Comparison of ENCODE assay signal across 8 cellular contexts in the genomic region with DNA sequence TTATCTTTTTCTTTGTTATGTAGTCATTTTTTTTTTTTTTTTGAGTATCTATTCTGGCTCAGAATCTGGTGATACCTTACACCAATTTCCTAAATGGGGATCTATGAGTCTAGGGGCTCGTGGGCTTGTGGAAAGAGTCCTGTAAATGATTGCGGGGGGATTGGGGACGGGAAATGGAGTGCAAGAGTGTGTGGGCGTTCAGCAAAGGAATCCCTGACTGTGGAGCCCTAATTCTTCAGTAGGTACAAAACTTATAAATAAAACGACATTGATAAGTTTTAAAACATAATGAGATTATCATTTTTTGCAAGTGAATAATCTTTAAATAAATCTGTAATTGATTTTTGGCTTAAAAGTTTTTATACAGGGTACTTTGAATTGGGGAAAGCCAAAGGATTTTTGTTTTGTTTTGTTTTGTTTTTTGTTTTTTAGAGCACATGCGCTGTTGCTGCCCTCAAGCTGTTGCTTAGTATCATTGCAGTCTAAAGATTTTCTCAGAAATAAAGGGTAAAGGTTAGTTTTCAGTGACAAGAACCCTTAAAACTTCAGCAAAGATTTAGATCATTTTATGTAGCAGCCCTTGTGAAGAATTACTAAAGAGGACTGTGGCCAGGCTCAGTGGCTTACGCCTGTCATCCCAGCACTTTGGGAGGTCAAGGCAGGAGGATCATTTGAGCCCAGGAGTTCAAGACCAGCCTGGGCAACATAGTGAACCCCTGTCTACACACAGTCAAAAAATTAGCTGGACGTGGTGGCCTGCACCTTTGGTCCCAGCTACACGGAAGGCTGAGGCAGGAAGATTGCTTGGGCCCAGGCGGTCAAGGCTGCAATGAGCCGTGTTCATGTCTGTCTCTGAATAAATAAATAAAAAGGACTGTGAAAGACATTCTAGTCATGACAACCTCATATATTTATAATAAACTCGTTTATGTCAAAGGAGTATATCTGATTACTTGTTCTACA. TPM values are rescaled to one million over a fixed set of nuclear protein-coding genes. Genes with fewer than 3 reads are reported as not detected.
A peak's percentile ranks its signal among the peaks of the same experiment; 100 is the strongest.
DNase-seq lines count a peak whose midpoint lies in the region; ATAC-seq and TF ChIP-seq lines count a peak whose summit lies in the region.

No MANE protein-coding gene starts in this region.

- peak; percentile 7 for DNase-seq in NCI-H2107 treated with DMSO at 0.1 percent for 48 hours (lab: John Stamatoyannopoulos, UW; ENCODE audit: unreplicated experiment)
- DNase-seq in NCI-H2107 (lab: John Stamatoyannopoulos, UW), result no peak
- DNase-seq in RPMI7951 (ENCODE audit: low read depth), result peak; percentile 32
- peak; percentile 56 for DNase-seq in dedifferentiated amniotic fluid mesenchymal stem cell (ENCODE audit: extremely low spot score)
- no peak for DNase-seq in mucosa of descending colon
- DNase-seq in cerebellar nuclear complex (lab: John Stamatoyannopoulos, UW), result no peak

- intact Hi-C loops in mucosa of descending colon (cut with DNase I, micrococcal nuclease), result loop anchor here in 1 of 2 donors (5.0 kb wide), 1 partner anchor 250 kb away; a partner anchor contains a TSS

- no peak overlapping the region for H3K4me3 ChIP-seq in mucosa of descending colon

- H3K36me3 ChIP-seq in mucosa of descending colon (ENCODE audit: low read depth), result no peaks in the 10 kb centered on the region

- TF ChIP-seq CTCF in mucosa of descending colon (IDR thresholded peaks at IDR 0.05), result peak; percentile 42

- ATAC-seq in HG03378 (IDR thresholded peaks at IDR 0.05; ENCODE audit: unreplicated experiment), result peak; percentile 24
- ATAC-seq in mucosa of descending colon, result no peak
- no peak for ATAC-seq in HG03521 (IDR thresholded peaks at IDR 0.05; ENCODE audit: unreplicated experiment)

- no peaks in the 10 kb centered on the region for H3K9me3 ChIP-seq in mucosa of descending colon

- peaks cover 18% of the 10 kb centered on the region for H3K4me1 ChIP-seq in mucosa of descending colon (ENCODE audit: low read depth)

RNA-seq across cellular contexts. Expression of a gene that starts 1.7 kb away (rescaled TPM):
- total RNA-seq in RPMI7951 (2014; rRNA removed; shearing (Covaris generic)), result 35.4 and 37.6 TPM in 2 replicates
- 10 to 100 TPM; 58.6 to 85.0 (median 62.7) TPM for total RNA-seq in mucosa of descending colon

RNA-seq across cellular contexts. Expression of a gene that starts 48.6 kb away (rescaled TPM):
- total RNA-seq in RPMI7951 (2014; rRNA removed; shearing (Covaris generic)), result 9.2 and 13.3 TPM in 2 replicates
- total RNA-seq in mucosa of descending colon, result 10 to 100 TPM; 15.5 to 21.2 (median 17.1) TPM

RNA-seq across cellular contexts. Expression of a gene that starts 48.8 kb away (rescaled TPM):
- total RNA-seq in RPMI7951 (2014; rRNA removed; shearing (Covaris generic)), result 19.9 and 22.5 TPM in 2 replicates
- 1 to 10 TPM in 2 of 3 donors, under 1 TPM in 1; 0.72 to 3.9 (median 1.7) TPM for total RNA-seq in mucosa of descending colon

Comparison
In these comparisons a context has a peak if more than half of its experiments do, and no peak if none do; other contexts are left out.
1. DNase-seq: peak in NCI-H2107 treated with DMSO at 0.1 percent for 48 hours (single experiment), RPMI7951 (single experiment) and dedifferentiated amniotic fluid mesenchymal stem cell (single experiment); none in NCI-H2107 (single experiment), mucosa of descending colon (0 of 3) and cerebellar nuclear complex (0 of 2).